In genomic region chr6:1381397-1382330, GRCh38 we compare ENCODE assay signal across 8 cellular contexts. TPM values are rescaled to one million over a fixed set of nuclear protein-coding genes. Genes with fewer than 3 reads are reported as not detected.
DNase-seq lines count a peak whose midpoint lies in the region; ATAC-seq, FAIRE-seq and TF ChIP-seq lines count a peak whose summit lies in the region.

No MANE protein-coding gene starts in this region.

- H3K4me3 Mint-ChIP-seq in HFFc6, result peak overlapping the region; percentile 64; the same call in 1 of the 2 replicates

- H3K27me3 Mint-ChIP-seq in HFFc6 (ENCODE audit: insufficient read depth), result peaks cover 53% of the 10 kb centered on the region

- H3K9me3 Mint-ChIP-seq in HFFc6, result no peaks in the 10 kb centered on the region

- H3K4me1 ChIP-seq in kidney (ENCODE audit: control insufficient read depth in 1 of 2, insufficient read depth in 1 of 2, low read depth in 1 of 2, low read length in 2 of 2), result peaks cover 0 to 19% of the 10 kb centered on the region in 2 donors

- TF ChIP-seq CTCF in HFFc6 (IDR thresholded peaks at IDR 0.05) (peak; percentile 99), brain microvascular endothelial cell (IDR thresholded peaks at IDR 0.05; ENCODE audit: low read depth, low read length, missing control alignments) (peak; percentile 65), kidney (IDR thresholded peaks at IDR 0.05; ENCODE audit: borderline replicate concordance, extremely low read depth, insufficient read depth) (peak; percentile 70)

- peaks cover 26% of the 10 kb centered on the region for H3K4me1 Mint-ChIP-seq in HFFc6 (ENCODE audit: low read depth)

- H3K9ac ChIP-seq in kidney (ENCODE audit: low read length in 2 of 2), result no peak overlapping the region

- peak; percentile 13 for DNase-seq in Ammon's horn (ENCODE audit: low spot score)
- DNase-seq in HFFc6, result no peak
- DNase-seq in T1000 (lab: John Stamatoyannopoulos, UW), result peak; percentile 48
- no peak for DNase-seq in brain microvascular endothelial cell
- peak; percentile 75 for DNase-seq in kidney
- peak; percentile 53 for DNase-seq in stimulated activated CD4-positive, alpha-beta T cell treated with anti-CD3 and anti-CD28 coated beads, Interleukin-1b, Interleukin-23, amount 100 ng/mL, for 48 hours
- DNase-seq in NCI-H2029 (lab: John Stamatoyannopoulos, UW), result no peak

- intact Hi-C loops in kidney (cut with DNase I), result no loop called here

- H3K36me3 ChIP-seq in brain microvascular endothelial cell (replicated peaks), result no peaks in the 10 kb centered on the region
- H3K36me3 ChIP-seq in kidney (ENCODE audit: control insufficient read depth in 1 of 2, insufficient read depth in 2 of 2, low read length in 2 of 2), result no peaks in the 10 kb centered on the region

- H3K36me3 Mint-ChIP-seq in HFFc6 (ENCODE audit: low read depth), result no peaks in the 10 kb centered on the region

- H3K27ac Mint-ChIP-seq in HFFc6, result no peak overlapping the region

- no peak for ATAC-seq in HG03045 (IDR thresholded peaks at IDR 0.05; ENCODE audit: unreplicated experiment)

- H3K4me3 ChIP-seq in brain microvascular endothelial cell (ENCODE audit: low read depth, low read length) (peak overlapping the region; percentile 12), kidney (ENCODE audit: low read length in 2 of 2) (no peak overlapping the region)

- in situ Hi-C loops in brain microvascular endothelial cell (cut with HindIII; ENCODE audit: low pct_ligation_motif_present, low sequenced_read_pairs), result no loop called here

- H3K27ac ChIP-seq in brain microvascular endothelial cell, result no peak overlapping the region
- no peak overlapping the region for H3K27ac ChIP-seq in kidney (ENCODE audit: low read depth in 2 of 2, low read length in 2 of 2)

- H3K27me3 ChIP-seq in brain microvascular endothelial cell (replicated peaks), result peaks cover 95% of the 10 kb centered on the region

- FAIRE-seq in kidney (lab: Jason Lieb, UNC), result no peak

- H3K9me3 ChIP-seq in kidney (ENCODE audit: control insufficient read depth in 1 of 2, low read length in 2 of 2), result no peaks in the 10 kb centered on the region

RNA-seq across cellular contexts. Expression of gene FOXF2, which starts 7.7 kb away (rescaled TPM):
- 10 to 100 TPM; 15.4 to 31.8 (median 29.5) TPM for total RNA-seq in HFFc6 (2021; fragmentation: NEBNext Ultra II Directional; extraction: Animal tissue kit (Norgen Biotek cat#: 25700))
- total RNA-seq in kidney, result 0.44 TPM
- polyA plus RNA-seq in kidney (ENCODE audit: insufficient read depth, low read depth, low replicate concordance), result not detected

Comparison
In these comparisons a context has a peak if more than half of its experiments do, and no peak if none do; other contexts are left out.
1. DNase-seq: peak in Ammon's horn (single experiment), T1000 (single experiment), kidney (single experiment) and stimulated activated CD4-positive, alpha-beta T cell treated with anti-CD3 and anti-CD28 coated beads, Interleukin-1b, Interleukin-23, amount 100 ng/mL, for 48 hours (single experiment); none in HFFc6 (single experiment), brain microvascular endothelial cell (single experiment) and NCI-H2029 (single experiment).
2. RNA of gene FOXF2, which starts 7.7 kb away (total RNA-seq): 15.4 to 31.8 TPM in HFFc6; 0.44 TPM in kidney (single experiment); every median in the first group is over 10 times any median in the second.
3. Peak in every context shown above with its lines, with median percentiles within 50 percentile points of each other: CTCF ChIP-seq.